Comparison of ENCODE assay signal across 8 cellular contexts in the genomic region with DNA sequence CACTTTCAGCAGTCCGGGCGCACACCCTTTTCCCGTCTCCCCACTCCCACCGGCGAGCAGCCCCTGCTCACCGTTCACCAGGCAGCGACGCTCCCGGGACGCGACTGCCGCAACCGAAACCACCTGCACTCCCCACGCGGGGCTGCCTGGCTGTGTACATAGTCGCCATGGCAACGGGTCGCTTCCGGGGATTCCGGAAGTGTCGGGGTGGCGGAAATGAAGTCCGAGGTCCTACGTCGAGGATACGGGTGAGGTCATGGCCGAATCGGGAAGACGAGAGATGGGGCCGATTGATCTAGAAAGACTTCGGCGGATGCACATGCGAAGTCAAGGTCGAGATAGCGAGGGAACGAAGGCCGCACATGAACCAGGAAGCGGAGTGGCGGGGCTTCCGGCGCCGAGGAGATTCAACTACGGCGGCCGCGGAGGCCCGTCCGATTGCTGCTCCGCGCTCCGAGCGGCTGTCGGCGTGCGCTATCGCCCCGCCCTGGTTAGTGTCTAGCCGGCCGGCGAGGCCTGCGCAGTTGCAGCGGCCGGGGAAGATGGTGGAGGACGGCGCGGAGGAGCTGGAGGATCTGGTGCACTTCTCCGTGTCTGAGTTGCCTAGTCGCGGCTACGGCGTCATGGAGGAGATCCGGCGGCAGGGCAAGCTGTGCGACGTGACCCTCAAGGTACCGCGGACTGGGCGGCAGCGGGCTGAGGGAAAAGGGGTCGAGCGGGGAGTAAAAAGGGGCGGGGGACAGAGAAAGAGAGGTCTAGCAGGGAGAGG. TPM values are rescaled to one million over a fixed set of nuclear protein-coding genes. Genes with fewer than 3 reads are reported as not detected.
DNase-seq lines count a peak whose midpoint lies in the region; ATAC-seq and TF ChIP-seq lines count a peak whose summit lies in the region.

Gene KIF9, minus strand, starts transcription at position 376 of the 769 bp plus-strand sequence. CDS start 5,425 bp downstream, outside the sequence.
Gene KLHL18, plus strand, starts transcription at position 521 of the 769 bp plus-strand sequence. Its CDS starts 22 bp downstream, at position 543.

- H3K27me3 ChIP-seq in ascending aorta (no peaks in the 10 kb centered on the region), right cardiac atrium (ENCODE audit: control insufficient read depth, insufficient read depth) (no peaks in the 10 kb centered on the region), uterus (no peaks in the 10 kb centered on the region)

- H3K4me1 ChIP-seq in ascending aorta (peaks cover 7 to 27% of the 10 kb centered on the region in 2 donors), right cardiac atrium (ENCODE audit: control insufficient read depth, insufficient read depth, low read length) (no peaks in the 10 kb centered on the region), uterus (peaks cover 5 to 15% of the 10 kb centered on the region in 2 donors)

- peak within 1 kb of the TSS; percentile 74 for H3K4me3 ChIP-seq in ascending aorta
- peak within 1 kb of the TSS; percentile 79 for H3K4me3 ChIP-seq in right cardiac atrium (ENCODE audit: low read length)
- peak within 1 kb of the TSS; percentile 62 to 74 for H3K4me3 ChIP-seq in uterus

- no peak for TF ChIP-seq CTCF in ascending aorta (IDR thresholded peaks at IDR 0.05)
- peak in 2 of 4 experiments; percentile 22 to 36 for TF ChIP-seq CTCF in uterus (IDR thresholded peaks at IDR 0.05)

- H3K36me3 ChIP-seq in ascending aorta (no peaks in the 10 kb centered on the region), uterus (no peaks in the 10 kb centered on the region)

- ATAC-seq in GM18498 (IDR thresholded peaks at IDR 0.05; ENCODE audit: unreplicated experiment) (peak; percentile 86), HG02884 (IDR thresholded peaks at IDR 0.05; ENCODE audit: unreplicated experiment) (peak; percentile 75), right cardiac atrium (peak; percentile 97 to 98)

- H3K27ac ChIP-seq in ascending aorta: peak within 1 kb of the TSS; percentile 89 to 94
- peak within 1 kb of the TSS; percentile 90 for H3K27ac ChIP-seq in right cardiac atrium (ENCODE audit: low read length)
- H3K27ac ChIP-seq in uterus: peak within 1 kb of the TSS; percentile 90 to 92

- H3K9me3 ChIP-seq in ascending aorta: no peaks in the 10 kb centered on the region
- H3K9me3 ChIP-seq in right cardiac atrium (ENCODE audit: control insufficient read depth, low read length): no peaks in the 10 kb centered on the region
- no peaks in the 10 kb centered on the region for H3K9me3 ChIP-seq in uterus

- TF ChIP-seq POLR2A in uterus (IDR thresholded peaks at IDR 0.05): peak in 1 of 2 donors; percentile 46

- intact Hi-C loops in ascending aorta (cut with DNase I) (loop anchor here (2.0 to 10.0 kb wide), 4 partner anchors 85 to 348 kb away; partner anchors contain the start of genes PTPN23 and SETD2), right cardiac atrium (cut with DNase I) (no loop called here), uterus (cut with DNase I; ENCODE audit: low total_unique reads) (no loop called here)

- WGBS in right cardiac atrium: under 1% methylated on average over 82 of the region's 82 CpGs

- peak; percentile 16 for DNase-seq in NCI-H1694 (lab: John Stamatoyannopoulos, UW)
- DNase-seq in T-helper 2 cell: peak; percentile 89 to 98 (median 96)
- peak; percentile 82 to 97 for DNase-seq in ascending aorta (ENCODE audit: low spot score in 2 of 2)
- peak; percentile 94 to 97 (median 97) for DNase-seq in right cardiac atrium
- peak; percentile 92 for DNase-seq in putamen (ENCODE audit: low spot score)
- peak; percentile 91 to 93 for DNase-seq in uterus

RNA-seq across cellular contexts. Expression of gene KIF9, which starts in this region (rescaled TPM):
- total RNA-seq in ascending aorta: not detected
- total RNA-seq in right cardiac atrium: 1 to 10 TPM; 6.8 to 9.9 (median 8.8) TPM
- polyA plus RNA-seq in right cardiac atrium: 13.2 TPM
- total RNA-seq in uterus: 1 to 10 TPM in 3 of 4 donors, not detected in 1; 1.8 to 7.4 (median 4.1) TPM

RNA-seq across cellular contexts. Expression of gene KLHL18, which starts in this region (rescaled TPM):
- 1.8 TPM for total RNA-seq in ascending aorta
- 10 to 100 TPM; 25.3 to 35.1 (median 33.6) TPM for total RNA-seq in right cardiac atrium
- polyA plus RNA-seq in right cardiac atrium: 67.2 TPM
- total RNA-seq in uterus: 10 to 100 TPM in 2 of 4 donors, 1 to 10 TPM in 2; 1.3 to 32.9 (median 15.0) TPM

Comparison
In these comparisons a context has a peak if more than half of its experiments do, and no peak if none do; other contexts are left out.
1. Peak in every context shown above with its lines: DNase-seq, ATAC-seq, H3K4me3 ChIP-seq and H3K27ac ChIP-seq.
2. DNase-seq: peak in every context shown above with its lines; median percentile 97 in right cardiac atrium; 96 in T-helper 2 cell; 92 in putamen; 92 in uterus; 90 in ascending aorta; 16 in NCI-H1694.